In genomic region chrX:39855748-39856129, GRCh38 we compare ENCODE assay signal across 8 cellular contexts.
A peak's percentile ranks its signal among the peaks of the same experiment; 100 is the strongest.
DNase-seq lines count a peak whose midpoint lies in the region; ATAC-seq, FAIRE-seq and TF ChIP-seq lines count a peak whose summit lies in the region.

No MANE protein-coding gene starts in this region.

- H3K9me3 ChIP-seq in H1 (ENCODE audit: insufficient read depth in 2 of 2, low read depth in 1 of 2, low read length in 1 of 2) (no peaks in the 10 kb centered on the region), sigmoid colon (no peaks in the 10 kb centered on the region)

- peak overlapping the region; percentile 17 to 22; a peak in 2 of 4 replicates for H3K4me2 ChIP-seq in H1 (ENCODE audit: insufficient read depth in 1 of 2, low read depth in 2 of 2, low read length in 2 of 2)

- peaks cover 54% of the 10 kb centered on the region for H3K4me1 Mint-ChIP-seq in activated CD4-positive, alpha-beta T cell treated with anti-CD3 and anti-CD28 coated beads, Interleukin-2, amount 10 ng/mL, durations not matched to agents 24 days and 14 days

- H4K20me1 ChIP-seq in H1 (replicated peaks in 1 of 2; ENCODE audit: control insufficient read depth in 1 of 2, insufficient read depth in 2 of 2, low read length in 2 of 2) = no peaks in the 10 kb centered on the region

- H3K14ac ChIP-seq in H1 (ENCODE audit: insufficient read length) = no peak overlapping the region

- POLR2A ChIA-PET in H1 (lab: Charles Lee; ENCODE audit: partially characterized antibody) = no interaction called here

- H3K27me3 Mint-ChIP-seq in activated CD4-positive, alpha-beta T cell treated with anti-CD3 and anti-CD28 coated beads, Interleukin-2, amount 10 ng/mL, durations not matched to agents 24 days and 14 days = no peaks in the 10 kb centered on the region

- H3K27me3 ChIP-seq in H1 (replicated peaks in 1 of 4; ENCODE audit: control insufficient read depth in 3 of 4, extremely low read depth in 1 of 4, insufficient read depth in 3 of 4, low read length in 3 of 4) = no peaks in the 10 kb centered on the region
- no peaks in the 10 kb centered on the region for H3K27me3 ChIP-seq in sigmoid colon

- no peak overlapping the region for H4K91ac ChIP-seq in H1 (replicated peaks; ENCODE audit: insufficient read length, low read length)

- 0 out of 2 replicates have a peak overlapping the region, but pooled peaks have one; percentile 1 for H2BK15ac ChIP-seq in H1 (ENCODE audit: low read length)

- no peak overlapping the region for H2BK120ac ChIP-seq in H1 (replicated peaks; ENCODE audit: low read depth, low read length)

- H3K18ac ChIP-seq in H1 (ENCODE audit: extremely low read depth, low read length) = no peak overlapping the region; the same call in 1 of the 2 replicates

- H3K79me2 ChIP-seq in H1 (ENCODE audit: control insufficient read depth in 1 of 2, insufficient read depth in 2 of 2, low read length in 2 of 2) = no peaks in the 10 kb centered on the region

- H3K56ac ChIP-seq in H1 (replicated peaks; ENCODE audit: insufficient read length, low read depth, low read length) = no peak overlapping the region

- no peak overlapping the region for H3K4ac ChIP-seq in H1 (replicated peaks; ENCODE audit: insufficient read length, low read depth, low read length)

- H3K27ac ChIP-seq in H1 (ENCODE audit: low read depth, low read length) (no peak overlapping the region), sigmoid colon (no peak overlapping the region)

- no peak overlapping the region for H3K23ac ChIP-seq in H1 (ENCODE audit: insufficient read length)

- H2BK12ac ChIP-seq in H1 (ENCODE audit: low read depth, low read length) = peak overlapping the region; percentile 85; the same call in 1 of the 2 replicates

- H2AFZ ChIP-seq in H1 (ENCODE audit: low read length) = no peak overlapping the region

- no peak for FAIRE-seq in H1 (lab: Jason Lieb, UNC)

- peak overlapping the region; percentile 55; the same call in 1 of the 2 replicates for H2BK20ac ChIP-seq in H1 (ENCODE audit: low read length)

- H4K5ac ChIP-seq in H1 (ENCODE audit: insufficient read length, low read depth, low read length) = no peak overlapping the region

- TF ChIP-seq POLR2A in H1 (IDR thresholded peaks at IDR 0.05; ENCODE audit: control extremely low read depth in 1 of 2, low read depth in 2 of 2, low read length in 2 of 2) = no peak
- TF ChIP-seq POLR2A in sigmoid colon (IDR thresholded peaks at IDR 0.05) = no peak

- peak overlapping the region; percentile 52; the same call in 1 of the 2 replicates for H2BK5ac ChIP-seq in H1 (ENCODE audit: low read depth, low read length)

- no peak for TF ChIP-seq RAD21 in H1 (IDR thresholded peaks at IDR 0.05 in 1 of 2, conservative IDR thresholded peaks at IDR 0.05 in 1 of 2; ENCODE audit: low read depth in 2 of 2, low read length in 2 of 2)

- no peaks in the 10 kb centered on the region for H3K9me3 Mint-ChIP-seq in activated CD4-positive, alpha-beta T cell treated with anti-CD3 and anti-CD28 coated beads, Interleukin-2, amount 10 ng/mL, durations not matched to agents 24 days and 14 days

- no peak overlapping the region for H3K9ac ChIP-seq in H1 (replicated peaks in 1 of 4; ENCODE audit: extremely low read depth in 1 of 4, low read depth in 3 of 4, low read length in 3 of 4)

- peak overlapping the region; percentile 99 for H3K27ac Mint-ChIP-seq in activated CD4-positive, alpha-beta T cell treated with anti-CD3 and anti-CD28 coated beads, Interleukin-2, amount 10 ng/mL, durations not matched to agents 24 days and 14 days

- H3K36me3 ChIP-seq in H1 (ENCODE audit: control insufficient read depth in 2 of 4, insufficient read depth in 4 of 4, low read length in 3 of 4) (no peaks in the 10 kb centered on the region), sigmoid colon (no peaks in the 10 kb centered on the region)

- TF ChIP-seq EP300 in H1 (IDR thresholded peaks at IDR 0.05; ENCODE audit: borderline replicate concordance in 1 of 2, low read depth in 2 of 2, low read length in 2 of 2) (no peak), sigmoid colon (IDR thresholded peaks at IDR 0.05) (no peak)

- intact Hi-C loops in activated CD4-positive, alpha-beta T cell treated with anti-CD3 and anti-CD28 coated beads, Interleukin-2, amount 10 ng/mL, durations not matched to agents 24 days and 14 days (cut with micrococcal nuclease) = loop anchor here (1.0 to 10.0 kb wide), 12 partner anchors 19 to 1051 kb away; partner anchors contain the start of gene MID1IP1
- intact Hi-C loops in sigmoid colon (cut with DNase I) = no loop called here

- peaks cover 4 to 25% (median 17%) of the 10 kb centered on the region in 4 experiments for H3K4me1 ChIP-seq in H1 (replicated peaks in 1 of 4; ENCODE audit: control insufficient read depth in 3 of 4, insufficient read depth in 4 of 4, low read length in 3 of 4)
- no peaks in the 10 kb centered on the region for H3K4me1 ChIP-seq in sigmoid colon

- CTCF ChIA-PET in H1 (lab: Charles Lee; ENCODE audit: partially characterized antibody) = interaction anchor here (0.6 to 1.4 kb wide), 3 partner anchors 37 to 656 kb away, joined by 3 to 4 read pairs (median 3); no protein-coding TSS in a partner anchor

- H3K79me1 ChIP-seq in H1 (ENCODE audit: low read depth, low read length) = no peaks in the 10 kb centered on the region

- no peak overlapping the region for H4K8ac ChIP-seq in H1 (ENCODE audit: extremely low read depth, insufficient read depth, low read length)

- no peak for TF ChIP-seq CTCF in H1 (IDR thresholded peaks at IDR 0.05; ENCODE audit: control extremely low read depth in 1 of 3, insufficient read depth in 1 of 3, low read depth in 1 of 3, low read length in 3 of 3)
- no peak for TF ChIP-seq CTCF in sigmoid colon (IDR thresholded peaks at IDR 0.05)

- 43% methylated on average over 8 of the region's 10 CpGs; no CpG with 5 or more reads in 1 of the 2 experiments for WGBS in H1 (ENCODE audit: extremely low coverage in 1 of 2, insufficient coverage in 1 of 2, insufficient read length in 1 of 2, insufficient replicate concordance in 2 of 2, low coverage in 1 of 2, low lambda C conversion rate in 2 of 2, missing lambda C conversion rate in 1 of 2), 2 experiments
- 39 to 40% methylated on average over 10 of the region's 10 CpGs for WGBS in sigmoid colon, 2 donors

- H3K23me2 ChIP-seq in H1 (ENCODE audit: low read depth, low read length) = 0 out of 2 replicates have a peak, but pooled peaks cover 1% of the 10 kb centered on the region

- peak overlapping the region; percentile 84 for H3K4me3 Mint-ChIP-seq in activated CD4-positive, alpha-beta T cell treated with anti-CD3 and anti-CD28 coated beads, Interleukin-2, amount 10 ng/mL, durations not matched to agents 24 days and 14 days

- H3K4me3 ChIP-seq in H1 (ENCODE audit: extremely low read depth in 1 of 4, insufficient read depth in 2 of 4, low read depth in 3 of 4, low read length in 4 of 4) = 0 out of 8 replicates have a peak overlapping the region, but pooled peaks of 1 of the 4 experiments have one; percentile 19
- H3K4me3 ChIP-seq in sigmoid colon = no peak overlapping the region

- DNase-seq in NCI-H2029 treated with DMSO at 0.1 percent for 48 hours (lab: John Stamatoyannopoulos, UW) (peak; percentile 5), H1 (ENCODE audit: low read depth in 1 of 2, low spot score in 2 of 2) (no peak), sigmoid colon (no peak), medulla oblongata (ENCODE audit: extremely low spot score) (no peak)
- peak; percentile 91 for DNase-seq in activated CD4-positive, alpha-beta T cell treated with anti-CD3 and anti-CD28 coated beads, Interleukin-2, amount 10 ng/mL, durations not matched to agents 24 days and 14 days
- peak; percentile 63 to 71 for DNase-seq in stimulated activated CD4-positive, alpha-beta T cell treated with anti-CD3 and anti-CD28 coated beads, Interleukin-2, amount 100 ng/mL, for 48 hours

- ATAC-seq in GM18517 (IDR thresholded peaks at IDR 0.05; ENCODE audit: unreplicated experiment) (peak; percentile 52), HG02943 (IDR thresholded peaks at IDR 0.05; ENCODE audit: low read depth, unreplicated experiment) (peak; percentile 40)

- H3K36me3 Mint-ChIP-seq in activated CD4-positive, alpha-beta T cell treated with anti-CD3 and anti-CD28 coated beads, Interleukin-2, amount 10 ng/mL, durations not matched to agents 24 days and 14 days (ENCODE audit: low read depth) = peaks cover 6% of the 10 kb centered on the region

- no peak overlapping the region for H2AK5ac ChIP-seq in H1 (ENCODE audit: low read depth, low read length)

TF ChIP-seq in H1, 55 proteins besides CTCF, POLR2A, EP300 and RAD21:
- TF ChIP-seq JUND (IDR thresholded peaks at IDR 0.05; ENCODE audit: low read length) (peak; percentile 78), KDM5A (IDR thresholded peaks at IDR 0.05; ENCODE audit: low read length) (no peak), SAP30 (IDR thresholded peaks at IDR 0.05; ENCODE audit: insufficient read depth, insufficient replicate concordance, low read length) (no peak), SIN3A (conservative IDR thresholded peaks at IDR 0.05 in 1 of 2, IDR thresholded peaks at IDR 0.05 in 1 of 2; ENCODE audit: low read depth in 1 of 2, low read length in 2 of 2) (no peak), RFX5 (IDR thresholded peaks at IDR 0.05; ENCODE audit: borderline replicate concordance, low read depth, low read length) (peak; percentile 58; the same call in 1 of the 2 replicates), SP1 (IDR thresholded peaks at IDR 0.05; ENCODE audit: low read depth, low read length) (no peak), NRF1 (IDR thresholded peaks at IDR 0.05; ENCODE audit: low read depth, low read length) (no peak), RXRA (IDR thresholded peaks at IDR 0.05; ENCODE audit: insufficient read depth, low read depth, low read length) (no peak), POU5F1 (IDR thresholded peaks at IDR 0.05; ENCODE audit: low read depth, low read length) (no peak), CHD1 (IDR thresholded peaks at IDR 0.05; ENCODE audit: low read depth, low read length) (no peak)

Comparison
In these comparisons a context has a peak if more than half of its experiments do, and no peak if none do; other contexts are left out.
1. DNase-seq: peak in NCI-H2029 treated with DMSO at 0.1 percent for 48 hours (single experiment), activated CD4-positive, alpha-beta T cell treated with anti-CD3 and anti-CD28 coated beads, Interleukin-2, amount 10 ng/mL, durations not matched to agents 24 days and 14 days (single experiment) and stimulated activated CD4-positive, alpha-beta T cell treated with anti-CD3 and anti-CD28 coated beads, Interleukin-2, amount 100 ng/mL, for 48 hours (2 of 2); none in H1 (0 of 2), sigmoid colon (single experiment) and medulla oblongata (single experiment).